Comparison of ENCODE assay signal across 16 cellular contexts in genomic region chr9:134664446-134664845, GRCh38. TPM values are rescaled to one million over a fixed set of nuclear protein-coding genes. Genes with fewer than 3 reads are reported as not detected.
DNase-seq lines count a peak whose midpoint lies in the region; ATAC-seq and TF ChIP-seq lines count a peak whose summit lies in the region.
"Had no signal": no experiment of that assay in that cellular context is flagged by ENCODE, and none has a peak within 500 bp of the region (broad histone marks: within the 10 kb centered on the region; RNA-seq: fewer than 3 reads in every experiment).

No MANE protein-coding gene starts in this region.

- TF ChIP-seq CTCF in CD14-positive monocyte (IDR thresholded peaks at IDR 0.05) = no peak
- no peak for TF ChIP-seq CTCF in HFFc6 (IDR thresholded peaks at IDR 0.05)
- no peak for TF ChIP-seq CTCF in hepatocyte (IDR thresholded peaks at IDR 0.05; ENCODE audit: poor library complexity)
- no peak for TF ChIP-seq CTCF in sigmoid colon (IDR thresholded peaks at IDR 0.05)

- H3K27me3 ChIP-seq in hepatocyte = no peaks in the 10 kb centered on the region
- H3K27me3 ChIP-seq in sigmoid colon = no peaks in the 10 kb centered on the region
- H3K27me3 ChIP-seq: SJCRH30 had no signal

- no peak overlapping the region for H3K4me2 ChIP-seq in hepatocyte

- H3K4me3 Mint-ChIP-seq in CD14-positive monocyte (no peak overlapping the region), HFFc6 (peak overlapping the region; percentile 58)
- H3K4me3 Mint-ChIP-seq: CD8-positive, alpha-beta memory T cell; IgD-negative memory B cell had no signal

- TF ChIP-seq POLR2A in sigmoid colon (IDR thresholded peaks at IDR 0.05) = no peak

- H3K27ac ChIP-seq in hepatocyte (peak overlapping the region; percentile 90), sigmoid colon (peak overlapping the region; percentile 79 to 92 (median 90))
- H3K27ac ChIP-seq: SJCRH30 had no signal

- no peaks in the 10 kb centered on the region for H3K36me3 ChIP-seq in hepatocyte (replicated peaks; ENCODE audit: insufficient read depth, low read depth)
- H3K36me3 ChIP-seq in sigmoid colon = no peaks in the 10 kb centered on the region

- H3K36me3 Mint-ChIP-seq in CD14-positive monocyte (no peaks in the 10 kb centered on the region), HFFc6 (ENCODE audit: low read depth) (peaks cover 65% of the 10 kb centered on the region)
- H3K36me3 Mint-ChIP-seq: IgD-negative memory B cell had no signal

- no peak for ATAC-seq in GM18870 (IDR thresholded peaks at IDR 0.05; ENCODE audit: unreplicated experiment)
- ATAC-seq: HCT116 had no signal

- TF ChIP-seq EP300 in sigmoid colon (IDR thresholded peaks at IDR 0.05) = no peak

- H3K4me1 Mint-ChIP-seq in CD14-positive monocyte = peaks cover 2% of the 10 kb centered on the region
- H3K4me1 Mint-ChIP-seq in HFFc6 (ENCODE audit: low read depth) = peaks cover 95% of the 10 kb centered on the region
- H3K4me1 Mint-ChIP-seq: CD8-positive, alpha-beta memory T cell; IgD-negative memory B cell had no signal

- H3K4me1 ChIP-seq in hepatocyte (ENCODE audit: insufficient read depth) (peaks cover 41% of the 10 kb centered on the region), sigmoid colon (peaks cover 0 to 83% (median 70%) of the 10 kb centered on the region in 4 donors)
- H3K4me1 ChIP-seq: SJCRH30 had no signal

- intact Hi-C loops in CD14-positive monocyte (cut with micrococcal nuclease) = loop anchor here in 1 of 2 donors (10.0 kb wide), 1 partner anchor 220 kb away; no protein-coding TSS in a partner anchor
- intact Hi-C loops in sigmoid colon (cut with DNase I) = loop anchor here (5.0 kb wide), 3 partner anchors 192 to 497 kb away; partner anchors contain the start of gene RXRA

- no peaks in the 10 kb centered on the region for H3K9me2 ChIP-seq in hepatocyte (replicated peaks; ENCODE audit: insufficient read depth)

- H3K27me3 Mint-ChIP-seq in CD14-positive monocyte (ENCODE audit: low read depth in 3 of 3) = peaks cover 3 to 15% (median 7%) of the 10 kb centered on the region in 3 donors
- peaks cover 14% of the 10 kb centered on the region for H3K27me3 Mint-ChIP-seq in HFFc6 (ENCODE audit: insufficient read depth)

- H3K9me3 ChIP-seq in hepatocyte (ENCODE audit: low read depth) (no peaks in the 10 kb centered on the region), sigmoid colon (no peaks in the 10 kb centered on the region)

- peak overlapping the region in 1 of 7 donors; percentile 22 for H3K27ac Mint-ChIP-seq in CD14-positive monocyte
- peak overlapping the region; percentile 95 for H3K27ac Mint-ChIP-seq in HFFc6
- H3K27ac Mint-ChIP-seq: CD8-positive, alpha-beta memory T cell; IgD-negative memory B cell had no signal

- no peak overlapping the region for H2AFZ ChIP-seq in hepatocyte

- no peak overlapping the region for H3K4me3 ChIP-seq in hepatocyte
- H3K4me3 ChIP-seq in sigmoid colon = no peak overlapping the region
- H3K4me3 ChIP-seq: SJCRH30 had no signal

- H3K79me2 ChIP-seq in hepatocyte = peaks cover 75% of the 10 kb centered on the region

- H3K9me3 Mint-ChIP-seq in CD14-positive monocyte (peaks cover 9 to 26% (median 15%) of the 10 kb centered on the region in 7 donors), HFFc6 (no peaks in the 10 kb centered on the region; the same call in 1 of the 2 replicates)

- WGBS in hepatocyte (ENCODE audit: low lambda C conversion rate, missing lambda C conversion rate) = 89% methylated on average over 5 of the region's 5 CpGs
- WGBS in sigmoid colon, 2 donors = 81 to 89% methylated on average over 5 of the region's 5 CpGs

- H4K20me1 ChIP-seq in hepatocyte (ENCODE audit: insufficient read depth, poor library complexity, severe bottlenecking) = peaks cover 83% of the 10 kb centered on the region

- DNase-seq in CD14-positive monocyte (ENCODE audit: low spot score) (peak; percentile 11), HFFc6 (no peak), hepatocyte (ENCODE audit: low spot score) (no peak), sigmoid colon (peak; percentile 58), hippocampal formation (lab: John Stamatoyannopoulos, UW) (no peak)
- DNase-seq in stimulated activated naive CD4-positive, alpha-beta T cell treated with Interleukin-2 at 50 U/mL for 16 hours (lab: John Stamatoyannopoulos, UW) = no peak
- no peak for DNase-seq in stimulated activated naive CD4-positive, alpha-beta T cell (lab: John Stamatoyannopoulos, UW)
- DNase-seq: NCI-H1930, NCI-H2171, NCI-H510A, NCI-H82, SJCRH30 had no signal

RNA-seq across cellular contexts. Expression of gene COL5A1, which starts 22.8 kb away (rescaled TPM):
- not detected for polyA plus RNA-seq in CD14-positive monocyte
- 100 to 1,000 TPM; 196 to 308 (median 225) TPM for total RNA-seq in HFFc6 (2021; fragmentation: NEBNext Ultra II Directional; extraction: Animal tissue kit (Norgen Biotek cat#: 25700))
- 163 and 342 TPM in 2 replicates for total RNA-seq in hepatocyte
- 347 and 371 TPM in 2 replicates for polyA plus RNA-seq in hepatocyte
- 100 to 1,000 TPM in 1 of 4 donors, 10 to 100 TPM in 3; 24.2 to 168 (median 59.4) TPM for total RNA-seq in sigmoid colon
- polyA plus RNA-seq in sigmoid colon = 10 to 100 TPM in 1 of 3 donors, 1 to 10 TPM in 2; 4.2 to 13.2 (median 4.4) TPM
- polyA plus RNA-seq: IgD-negative memory B cell had no signal

Comparison
In these comparisons a context has a peak if more than half of its experiments do, and no peak if none do; other contexts are left out.
1. DNase-seq: peak in CD14-positive monocyte (single experiment) and sigmoid colon (single experiment); none in HFFc6 (single experiment), hepatocyte (single experiment), stimulated activated naive CD4-positive, alpha-beta T cell treated with Interleukin-2 at 50 U/mL for 16 hours (single experiment), stimulated activated naive CD4-positive, alpha-beta T cell (0 of 6) and hippocampal formation (0 of 2).